In the genomic region with DNA sequence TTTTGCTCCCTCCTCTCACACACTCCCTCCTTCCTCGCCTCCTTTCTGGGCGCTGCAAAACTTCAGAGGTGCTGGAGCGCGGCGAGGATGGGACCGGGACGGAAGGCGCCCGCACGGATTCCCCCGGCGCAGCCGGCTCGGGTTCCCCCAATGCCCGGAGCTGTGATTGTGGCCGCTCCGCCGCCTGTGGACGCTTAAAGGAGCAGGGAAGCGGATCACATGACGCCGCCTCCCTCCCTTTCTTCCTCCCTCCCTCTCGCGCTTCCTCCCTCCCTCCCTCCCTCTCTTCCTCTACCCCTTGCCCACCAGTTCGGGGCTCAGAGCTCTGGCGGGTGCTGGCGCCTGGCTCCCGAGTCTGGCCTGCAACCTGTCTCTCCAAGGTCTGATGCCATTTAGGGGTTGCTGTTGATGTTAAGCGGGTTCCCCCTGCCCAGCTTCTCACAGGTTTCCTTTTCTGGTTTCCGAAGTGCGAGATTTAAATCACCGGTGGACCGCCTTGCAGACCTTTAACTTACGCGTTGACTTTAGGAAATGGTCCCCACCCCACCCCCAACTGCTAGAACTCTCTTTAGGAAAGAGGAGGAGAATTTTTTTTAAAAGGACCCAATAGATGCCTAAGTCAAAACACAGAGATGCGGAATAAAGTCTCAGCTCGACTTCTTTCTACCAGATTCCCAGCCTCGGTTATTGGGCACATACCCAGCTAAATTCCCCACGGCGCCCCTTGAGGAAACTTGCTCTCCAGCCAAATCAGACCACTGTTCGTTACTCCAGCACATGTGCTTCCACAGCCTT, we compare ENCODE assay signal across 8 cellular contexts. TPM values are rescaled to one million over a fixed set of nuclear protein-coding genes. Genes with fewer than 3 reads are reported as not detected.
DNase-seq lines count a peak whose midpoint lies in the region; ATAC-seq and TF ChIP-seq lines count a peak whose summit lies in the region.

A gene (minus strand): TSS at position 170 of the 795 bp plus-strand sequence. CDS start 224 bp downstream, outside the sequence.

- TF ChIP-seq CTCF in cardiac fibroblast (IDR thresholded peaks at IDR 0.05; ENCODE audit: low read depth, low read length) (peak; percentile 45), gastrocnemius medialis (IDR thresholded peaks at IDR 0.05 in 4 of 5, conservative IDR thresholded peaks at IDR 0.05 in 1 of 5) (peak in 2 of 5 experiments; percentile 31 to 37)

- ATAC-seq in gastrocnemius medialis (peak; percentile 77 to 84), HG03025 (IDR thresholded peaks at IDR 0.05; ENCODE audit: low FRiP score, unreplicated experiment) (no peak)

- peak within 1 kb of the TSS; percentile 64 to 81 for H3K4me3 ChIP-seq in cardiac fibroblast (replicated peaks in 1 of 2; ENCODE audit: low read depth in 2 of 2, low read length in 2 of 2)
- peak within 1 kb of the TSS; percentile 68 to 79 (median 75) for H3K4me3 ChIP-seq in gastrocnemius medialis

- no peaks in the 10 kb centered on the region for H3K27me3 ChIP-seq in gastrocnemius medialis

- H3K4me1 ChIP-seq in gastrocnemius medialis: peaks cover 0 to 22% of the 10 kb centered on the region in 2 donors

- peak within 1 kb of the TSS; percentile 78 to 83 (median 80) for H3K27ac ChIP-seq in gastrocnemius medialis

- H3K9me3 ChIP-seq in gastrocnemius medialis: no peaks in the 10 kb centered on the region

- peak; percentile 79 to 88 for TF ChIP-seq POLR2A in gastrocnemius medialis (IDR thresholded peaks at IDR 0.05)

- H3K36me3 ChIP-seq in gastrocnemius medialis: no peaks in the 10 kb centered on the region

- in situ Hi-C loops in gastrocnemius medialis (cut with MboI; ENCODE audit: low sequenced_read_pairs in 4 of 4): loop anchor here in 1 of 4 donors (10.0 kb wide), 1 partner anchor 108 kb away; no protein-coding TSS in a partner anchor

- peak; percentile 18 for DNase-seq in NCI-H345 (lab: John Stamatoyannopoulos, UW)
- no peak for DNase-seq in NCI-H345 treated with DMSO at 0.1 percent for 48 hours (lab: John Stamatoyannopoulos, UW; ENCODE audit: unreplicated experiment)
- peak; percentile 28 for DNase-seq in NCI-H2227 treated with DMSO at 0.1 percent for 48 hours (lab: John Stamatoyannopoulos, UW)
- DNase-seq in cardiac fibroblast (ENCODE audit: low read depth in 2 of 2): peak; percentile 78 to 86
- DNase-seq in iPS-NIHi11 (ENCODE audit: low spot score): peak; percentile 82
- peak; percentile 70 to 71 for DNase-seq in gastrocnemius medialis
- DNase-seq in activated naive CD4-positive, alpha-beta T cell treated with Interleukin-2 at 50 U/mL for 16 hours: no peak

- intact Hi-C loops in gastrocnemius medialis (cut with DNase I; ENCODE audit: low total_unique reads): loop anchor here (2.0 to 5.0 kb wide), 4 partner anchors 85 to 400 kb away; a partner anchor contains a TSS

RNA-seq across cellular contexts. Expression of the gene that starts here (rescaled TPM):
- 10 to 100 TPM in 3 of 4 donors, 1 to 10 TPM in 1; 8.6 to 15.7 (median 11.6) TPM for total RNA-seq in gastrocnemius medialis

Comparison
In these comparisons a context has a peak if more than half of its experiments do, and no peak if none do; other contexts are left out.
1. DNase-seq: peak in NCI-H345 (single experiment), NCI-H2227 treated with DMSO at 0.1 percent for 48 hours (single experiment), cardiac fibroblast (2 of 2), iPS-NIHi11 (single experiment) and gastrocnemius medialis (2 of 2); none in NCI-H345 treated with DMSO at 0.1 percent for 48 hours (single experiment) and activated naive CD4-positive, alpha-beta T cell treated with Interleukin-2 at 50 U/mL for 16 hours (single experiment).